ENCODE assay signal across 21 cellular contexts in the genomic region with DNA sequence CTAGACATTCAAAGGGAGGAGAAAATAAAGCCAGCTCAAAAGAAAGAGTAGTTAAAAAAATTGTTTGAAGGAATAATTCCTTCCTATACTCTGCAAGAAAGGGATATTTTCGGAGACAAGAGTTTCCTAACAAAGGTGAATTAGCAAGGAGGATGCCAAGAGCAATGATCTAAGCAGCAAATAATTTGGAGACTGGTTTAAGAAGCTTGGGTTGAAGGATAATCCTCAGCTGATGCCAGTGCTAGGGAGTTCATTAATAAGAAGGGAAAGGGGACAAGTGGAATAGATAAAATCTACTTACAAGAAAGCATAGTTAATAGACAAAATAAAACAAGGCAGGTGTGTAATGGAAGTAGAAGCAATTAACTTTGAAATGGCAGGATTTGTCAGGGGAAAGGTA.
"Had no signal": no experiment of that assay in that cellular context is flagged by ENCODE, and none has a peak within 500 bp of the region (broad histone marks: within the 10 kb centered on the region; RNA-seq: fewer than 3 reads in every experiment).

No MANE protein-coding gene starts in this region.

- H3K4me3 ChIP-seq: coronary artery, esophagus squamous epithelium, gastrocnemius medialis, heart right ventricle, left lung, lower lobe of right lung, mucosa of descending colon had no signal

- H3K9me3 ChIP-seq: esophagus squamous epithelium, gastrocnemius medialis, heart right ventricle, left lung, lower lobe of right lung, mucosa of descending colon had no signal

- H3K27ac ChIP-seq: coronary artery, epithelial cell of prostate, esophagus squamous epithelium, gastrocnemius medialis, heart right ventricle, left lung, lower lobe of right lung had no signal

- H3K9me3 Mint-ChIP-seq: dendritic cell treated with granulocyte-macrophage colony-stimulating factor and Interleukin-4, amounts not matched to agents 40 ng/mL and 50 ng/mL, for 4 days; effector memory CD8-positive, alpha-beta T cell had no signal

- H3K4me1 ChIP-seq: esophagus squamous epithelium, gastrocnemius medialis, heart right ventricle, left lung, lower lobe of right lung had no signal

- H3K27ac Mint-ChIP-seq: dendritic cell treated with granulocyte-macrophage colony-stimulating factor and Interleukin-4, amounts not matched to agents 40 ng/mL and 50 ng/mL, for 4 days; effector memory CD8-positive, alpha-beta T cell; endodermal cell had no signal

- H3K4me3 Mint-ChIP-seq: dendritic cell treated with granulocyte-macrophage colony-stimulating factor and Interleukin-4, amounts not matched to agents 40 ng/mL and 50 ng/mL, for 4 days; effector memory CD8-positive, alpha-beta T cell; endodermal cell had no signal

- H3K36me3 ChIP-seq: esophagus squamous epithelium, gastrocnemius medialis, heart right ventricle, left lung, lower lobe of right lung had no signal

- DNase-seq: effector CD8-positive, alpha-beta T cell; effector memory CD8-positive, alpha-beta T cell; endodermal cell; erythroblast; esophagus squamous epithelium; foreskin fibroblast; foreskin melanocyte; gastrocnemius medialis; glutamatergic neuron; head of caudate nucleus; heart right ventricle; hippocampal formation; left cardiac atrium; left lung; left ventricle myocardium superior; lower lobe of right lung; mesenchymal stem cell; mucosa of descending colon had no signal

- H3K27me3 ChIP-seq: esophagus squamous epithelium, gastrocnemius medialis, heart right ventricle, left lung had no signal

- H3K27me3 Mint-ChIP-seq: dendritic cell treated with granulocyte-macrophage colony-stimulating factor and Interleukin-4, amounts not matched to agents 40 ng/mL and 50 ng/mL, for 4 days; effector memory CD8-positive, alpha-beta T cell had no signal
